In the genomic region with DNA sequence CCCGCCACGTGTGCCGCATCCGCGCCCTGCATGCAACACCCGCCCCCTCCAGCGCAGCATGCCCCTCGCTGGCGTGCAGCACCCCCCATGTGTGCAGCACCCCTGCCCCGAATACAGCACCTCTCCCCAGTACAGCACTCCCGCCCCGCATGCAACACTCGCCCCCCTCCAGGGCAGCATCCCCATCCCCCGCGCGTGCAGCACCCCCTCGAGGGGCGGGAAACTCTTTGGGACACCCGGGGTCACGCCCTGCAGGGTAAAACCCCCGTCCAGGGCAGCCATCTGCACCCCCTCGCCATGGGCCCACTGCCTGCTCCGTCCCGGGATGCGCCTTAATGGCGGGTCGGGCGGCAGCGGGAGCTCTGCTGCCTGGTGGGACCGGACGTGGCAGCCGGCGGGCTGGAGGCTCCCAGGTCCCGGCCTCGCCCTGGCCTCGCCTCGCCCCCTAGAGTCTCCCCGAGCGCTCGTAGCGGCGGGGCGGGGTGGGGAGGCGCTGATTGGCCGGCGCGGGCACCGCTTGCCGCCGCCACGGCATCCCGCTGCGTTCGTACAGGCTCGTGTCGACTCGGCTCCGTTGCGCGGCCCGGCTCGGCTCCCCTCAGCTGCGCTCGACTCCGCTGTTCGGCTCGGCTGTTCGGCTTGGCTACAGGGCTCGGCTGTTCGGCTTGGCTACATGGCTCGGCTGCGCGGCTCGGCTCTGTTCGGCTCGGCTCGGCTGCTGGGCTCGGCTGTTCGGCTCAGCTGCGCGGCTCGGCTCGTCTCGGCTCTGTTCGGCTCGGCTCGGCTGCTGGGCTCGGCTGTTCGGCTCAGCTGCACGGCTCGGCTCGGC, we compare ENCODE assay signal across 8 cellular contexts. TPM values are rescaled to one million over a fixed set of nuclear protein-coding genes. Genes with fewer than 3 reads are reported as not detected.
DNase-seq lines count a peak whose midpoint lies in the region; ATAC-seq and TF ChIP-seq lines count a peak whose summit lies in the region.

No MANE protein-coding gene starts in this region.

- TF ChIP-seq CTCF in AG04449 (IDR thresholded peaks at IDR 0.05; ENCODE audit: insufficient read depth, low read length, missing control alignments): peak; percentile 39

- CTCF ChIA-PET in AG04449 (lab: Yijun Ruan, JAX): no interaction called here

- ATAC-seq in GM19035 (IDR thresholded peaks at IDR 0.05; ENCODE audit: unreplicated experiment) (peak; percentile 93), HG03354 (IDR thresholded peaks at IDR 0.05; ENCODE audit: poor library complexity, severe bottlenecking, unreplicated experiment) (peak; percentile 96), left lobe of liver (peak; percentile 98)

- H3K4me3 ChIP-seq in AG04449 (ENCODE audit: low read depth, low read length): peak overlapping the region; percentile 66

- peak; percentile 55 for DNase-seq in AG04449 (ENCODE audit: low read depth, low spot score)
- DNase-seq in NCI-H510A (lab: John Stamatoyannopoulos, UW): peak; percentile 88
- peak; percentile 91 to 96 for DNase-seq in activated CD4-positive, alpha-beta T cell treated with anti-CD3 and anti-CD28 coated beads, Interleukin-2, amount 50 U/mL, for 24 hours (ENCODE audit: low read depth in 1 of 2, low spot score in 1 of 2)
- peak; percentile 98 for DNase-seq in dedifferentiated amniotic fluid mesenchymal stem cell (ENCODE audit: extremely low spot score)
- DNase-seq in left lobe of liver (ENCODE audit: low spot score): peak; percentile 96
- peak; percentile 97 for DNase-seq in stimulated activated CD4-positive, alpha-beta T cell treated with anti-CD3 and anti-CD28 coated beads, Interleukin-1b, Interleukin-23, amount 100 ng/mL, for 48 hours

- POLR2A ChIA-PET in AG04449 (lab: Yijun Ruan, JAX): interaction anchor here (0.6 to 1.0 kb wide), 4 partner anchors 8 to 251 kb away, joined by 3 to 7 read pairs (median 4); a partner anchor contains a TSS

RNA-seq across cellular contexts. Expression of a gene that starts 0.4 kb away (rescaled TPM):
- total RNA-seq in left lobe of liver: 0.18 TPM

Comparison
In these comparisons a context has a peak if more than half of its experiments do, and no peak if none do; other contexts are left out.
1. Peak in every context shown above with its lines: DNase-seq, ATAC-seq and H3K4me3 ChIP-seq.